ENCODE assay signal across 1 cellular context in the genomic region with DNA sequence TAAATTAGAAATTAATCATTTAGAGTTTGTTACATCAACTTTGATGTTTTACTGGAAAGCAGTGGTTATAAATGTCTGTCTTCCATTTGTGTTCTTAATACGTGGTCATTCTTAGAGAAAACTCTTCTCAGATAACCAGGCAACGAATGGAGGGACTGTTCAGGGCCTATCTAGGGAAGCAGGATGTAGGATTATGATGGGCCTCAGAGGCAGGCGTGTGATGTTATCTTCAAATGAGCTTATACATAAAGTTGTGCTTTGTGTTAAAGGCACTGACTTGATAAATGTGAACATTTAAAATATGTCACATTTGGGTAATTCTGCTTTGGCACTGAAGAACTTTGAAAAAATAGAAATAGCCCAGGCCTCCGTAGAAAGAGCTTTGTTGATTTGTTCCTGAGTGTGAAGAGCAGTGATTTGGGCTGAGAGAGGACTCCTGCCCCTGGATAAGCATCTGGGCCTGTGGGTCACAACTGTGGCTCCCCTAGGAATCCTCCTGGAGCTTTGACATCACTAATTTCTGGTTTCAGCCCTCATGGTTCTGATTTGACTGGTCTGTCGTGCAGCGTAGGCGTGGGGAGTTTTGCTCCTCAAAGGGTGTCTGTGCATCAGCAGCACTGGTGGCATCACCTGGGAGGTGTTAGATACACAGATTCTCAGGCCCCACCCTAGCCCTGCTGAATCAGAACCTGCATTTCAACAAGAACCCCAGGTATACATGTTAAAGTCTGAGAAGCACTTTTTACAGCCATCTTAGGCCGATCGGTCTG.
TF ChIP-seq lines count a peak whose summit lies in the region.

No MANE protein-coding gene starts in this region.

TF ChIP-seq in GM12878, 131 proteins besides CTCF, POLR2A, EP300 and RAD21 (continued from another document and continues in another):
- TF ChIP-seq, protein P1, sequence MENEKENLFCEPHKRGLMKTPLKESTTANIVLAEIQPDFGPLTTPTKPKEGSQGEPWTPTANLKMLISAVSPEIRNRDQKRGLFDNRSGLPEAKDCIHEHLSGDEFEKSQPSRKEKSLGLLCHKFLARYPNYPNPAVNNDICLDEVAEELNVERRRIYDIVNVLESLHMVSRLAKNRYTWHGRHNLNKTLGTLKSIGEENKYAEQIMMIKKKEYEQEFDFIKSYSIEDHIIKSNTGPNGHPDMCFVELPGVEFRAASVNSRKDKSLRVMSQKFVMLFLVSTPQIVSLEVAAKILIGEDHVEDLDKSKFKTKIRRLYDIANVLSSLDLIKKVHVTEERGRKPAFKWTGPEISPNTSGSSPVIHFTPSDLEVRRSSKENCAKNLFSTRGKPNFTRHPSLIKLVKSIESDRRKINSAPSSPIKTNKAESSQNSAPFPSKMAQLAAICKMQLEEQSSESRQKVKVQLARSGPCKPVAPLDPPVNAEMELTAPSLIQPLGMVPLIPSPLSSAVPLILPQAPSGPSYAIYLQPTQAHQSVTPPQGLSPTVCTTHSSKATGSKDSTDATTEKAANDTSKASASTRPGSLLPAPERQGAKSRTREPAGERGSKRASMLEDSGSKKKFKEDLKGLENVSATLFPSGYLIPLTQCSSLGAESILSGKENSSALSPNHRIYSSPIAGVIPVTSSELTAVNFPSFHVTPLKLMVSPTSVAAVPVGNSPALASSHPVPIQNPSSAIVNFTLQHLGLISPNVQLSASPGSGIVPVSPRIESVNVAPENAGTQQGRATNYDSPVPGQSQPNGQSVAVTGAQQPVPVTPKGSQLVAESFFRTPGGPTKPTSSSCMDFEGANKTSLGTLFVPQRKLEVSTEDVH (IDR thresholded peaks at IDR 0.05; ENCODE audit: low read depth, partially characterized antibody): no peak
- TF ChIP-seq ATF7 (IDR thresholded peaks at IDR 0.05; ENCODE audit: low read depth) (peak; percentile 76), RBBP5 (conservative IDR thresholded peaks at IDR 0.05) (no peak), NFXL1 (IDR thresholded peaks at IDR 0.05; ENCODE audit: borderline replicate concordance) (no peak), NR2C1 (IDR thresholded peaks at IDR 0.05) (no peak), ZNF622 (IDR thresholded peaks at IDR 0.05) (no peak), CBFB (IDR thresholded peaks at IDR 0.05; ENCODE audit: low read depth) (no peak), CHD2 (IDR thresholded peaks at IDR 0.05; ENCODE audit: borderline replicate concordance, low read depth, low read length) (peak; percentile 67; the same call in 1 of the 2 replicates), RUNX3 (IDR thresholded peaks at IDR 0.05; ENCODE audit: low read length) (peak; percentile 81), PML (IDR thresholded peaks at IDR 0.05; ENCODE audit: low read length) (no peak), ETV6 (conservative IDR thresholded peaks at IDR 0.05 in 1 of 2, IDR thresholded peaks at IDR 0.05 in 1 of 2; ENCODE audit: borderline replicate concordance in 1 of 2, low read depth in 1 of 2) (peak in 1 of 2 experiments; percentile 62; a peak in 1 of 4 replicates), RFX5 (IDR thresholded peaks at IDR 0.05; ENCODE audit: low read depth, low read length) (no peak), REST (IDR thresholded peaks at IDR 0.05; ENCODE audit: low read depth, low read length) (no peak), IKZF2 (IDR thresholded peaks at IDR 0.05) (peak; percentile 95 to 97), EZH2 (IDR thresholded peaks at IDR 0.05; ENCODE audit: borderline replicate concordance, control insufficient read depth, low read depth, low read length) (no peak), NBN (IDR thresholded peaks at IDR 0.05) (peak; percentile 36; the same call in 1 of the 2 replicates), IRF4 (IDR thresholded peaks at IDR 0.05; ENCODE audit: low read depth, low read length) (peak; percentile 95), ZZZ3 (IDR thresholded peaks at IDR 0.05; ENCODE audit: control insufficient read depth, insufficient read length, low read depth) (no peak), SIX5 (IDR thresholded peaks at IDR 0.05; ENCODE audit: low read depth, low read length, severe bottlenecking) (no peak), BCLAF1 (IDR thresholded peaks at IDR 0.05) (no peak), IKZF1 (conservative IDR thresholded peaks at IDR 0.05) (peak; percentile 96), ZBED1 (IDR thresholded peaks at IDR 0.05; ENCODE audit: borderline replicate concordance) (peak; percentile 58; the same call in 1 of the 2 replicates), SRF (IDR thresholded peaks at IDR 0.05; ENCODE audit: low read depth in 2 of 2, low read length in 2 of 2) (0 out of 4 replicates have a peak, but pooled peaks of 1 of the 2 experiments have one; percentile 10), RELA (IDR thresholded peaks at IDR 0.05; ENCODE audit: borderline replicate concordance, partially characterized antibody) (no peak), FOXK2 (IDR thresholded peaks at IDR 0.05) (no peak), TARDBP (IDR thresholded peaks at IDR 0.05; ENCODE audit: borderline replicate concordance) (no peak; the same call in 1 of the 2 replicates), ZSCAN29 (IDR thresholded peaks at IDR 0.05) (no peak), NKRF (conservative IDR thresholded peaks at IDR 0.05) (no peak), KDM1A (IDR thresholded peaks at IDR 0.05; ENCODE audit: borderline replicate concordance) (no peak), FOXM1 (IDR thresholded peaks at IDR 0.05; ENCODE audit: low read depth, low read length) (peak; percentile 70; the same call in 1 of the 2 replicates), GABPA (IDR thresholded peaks at IDR 0.05; ENCODE audit: low read depth) (0 out of 2 replicates have a peak, but pooled peaks have one; percentile 30)
- TF ChIP-seq, protein P2, sequence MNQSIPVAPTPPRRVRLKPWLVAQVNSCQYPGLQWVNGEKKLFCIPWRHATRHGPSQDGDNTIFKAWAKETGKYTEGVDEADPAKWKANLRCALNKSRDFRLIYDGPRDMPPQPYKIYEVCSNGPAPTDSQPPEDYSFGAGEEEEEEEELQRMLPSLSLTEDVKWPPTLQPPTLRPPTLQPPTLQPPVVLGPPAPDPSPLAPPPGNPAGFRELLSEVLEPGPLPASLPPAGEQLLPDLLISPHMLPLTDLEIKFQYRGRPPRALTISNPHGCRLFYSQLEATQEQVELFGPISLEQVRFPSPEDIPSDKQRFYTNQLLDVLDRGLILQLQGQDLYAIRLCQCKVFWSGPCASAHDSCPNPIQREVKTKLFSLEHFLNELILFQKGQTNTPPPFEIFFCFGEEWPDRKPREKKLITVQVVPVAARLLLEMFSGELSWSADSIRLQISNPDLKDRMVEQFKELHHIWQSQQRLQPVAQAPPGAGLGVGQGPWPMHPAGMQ (IDR thresholded peaks at IDR 0.05; ENCODE audit: borderline replicate concordance): no peak
- TF ChIP-seq, protein P3, sequence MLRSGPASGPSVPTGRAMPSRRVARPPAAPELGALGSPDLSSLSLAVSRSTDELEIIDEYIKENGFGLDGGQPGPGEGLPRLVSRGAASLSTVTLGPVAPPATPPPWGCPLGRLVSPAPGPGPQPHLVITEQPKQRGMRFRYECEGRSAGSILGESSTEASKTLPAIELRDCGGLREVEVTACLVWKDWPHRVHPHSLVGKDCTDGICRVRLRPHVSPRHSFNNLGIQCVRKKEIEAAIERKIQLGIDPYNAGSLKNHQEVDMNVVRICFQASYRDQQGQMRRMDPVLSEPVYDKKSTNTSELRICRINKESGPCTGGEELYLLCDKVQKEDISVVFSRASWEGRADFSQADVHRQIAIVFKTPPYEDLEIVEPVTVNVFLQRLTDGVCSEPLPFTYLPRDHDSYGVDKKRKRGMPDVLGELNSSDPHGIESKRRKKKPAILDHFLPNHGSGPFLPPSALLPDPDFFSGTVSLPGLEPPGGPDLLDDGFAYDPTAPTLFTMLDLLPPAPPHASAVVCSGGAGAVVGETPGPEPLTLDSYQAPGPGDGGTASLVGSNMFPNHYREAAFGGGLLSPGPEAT (IDR thresholded peaks at IDR 0.05; ENCODE audit: low read depth): peak; percentile 93
- TF ChIP-seq, protein P4, sequence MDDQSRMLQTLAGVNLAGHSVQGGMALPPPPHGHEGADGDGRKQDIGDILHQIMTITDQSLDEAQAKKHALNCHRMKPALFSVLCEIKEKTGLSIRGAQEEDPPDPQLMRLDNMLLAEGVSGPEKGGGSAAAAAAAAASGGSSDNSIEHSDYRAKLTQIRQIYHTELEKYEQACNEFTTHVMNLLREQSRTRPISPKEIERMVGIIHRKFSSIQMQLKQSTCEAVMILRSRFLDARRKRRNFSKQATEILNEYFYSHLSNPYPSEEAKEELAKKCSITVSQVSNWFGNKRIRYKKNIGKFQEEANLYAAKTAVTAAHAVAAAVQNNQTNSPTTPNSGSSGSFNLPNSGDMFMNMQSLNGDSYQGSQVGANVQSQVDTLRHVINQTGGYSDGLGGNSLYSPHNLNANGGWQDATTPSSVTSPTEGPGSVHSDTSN (IDR thresholded peaks at IDR 0.05; ENCODE audit: insufficient replicate concordance, low read depth, low read length): no peak
- TF ChIP-seq, protein P5, sequence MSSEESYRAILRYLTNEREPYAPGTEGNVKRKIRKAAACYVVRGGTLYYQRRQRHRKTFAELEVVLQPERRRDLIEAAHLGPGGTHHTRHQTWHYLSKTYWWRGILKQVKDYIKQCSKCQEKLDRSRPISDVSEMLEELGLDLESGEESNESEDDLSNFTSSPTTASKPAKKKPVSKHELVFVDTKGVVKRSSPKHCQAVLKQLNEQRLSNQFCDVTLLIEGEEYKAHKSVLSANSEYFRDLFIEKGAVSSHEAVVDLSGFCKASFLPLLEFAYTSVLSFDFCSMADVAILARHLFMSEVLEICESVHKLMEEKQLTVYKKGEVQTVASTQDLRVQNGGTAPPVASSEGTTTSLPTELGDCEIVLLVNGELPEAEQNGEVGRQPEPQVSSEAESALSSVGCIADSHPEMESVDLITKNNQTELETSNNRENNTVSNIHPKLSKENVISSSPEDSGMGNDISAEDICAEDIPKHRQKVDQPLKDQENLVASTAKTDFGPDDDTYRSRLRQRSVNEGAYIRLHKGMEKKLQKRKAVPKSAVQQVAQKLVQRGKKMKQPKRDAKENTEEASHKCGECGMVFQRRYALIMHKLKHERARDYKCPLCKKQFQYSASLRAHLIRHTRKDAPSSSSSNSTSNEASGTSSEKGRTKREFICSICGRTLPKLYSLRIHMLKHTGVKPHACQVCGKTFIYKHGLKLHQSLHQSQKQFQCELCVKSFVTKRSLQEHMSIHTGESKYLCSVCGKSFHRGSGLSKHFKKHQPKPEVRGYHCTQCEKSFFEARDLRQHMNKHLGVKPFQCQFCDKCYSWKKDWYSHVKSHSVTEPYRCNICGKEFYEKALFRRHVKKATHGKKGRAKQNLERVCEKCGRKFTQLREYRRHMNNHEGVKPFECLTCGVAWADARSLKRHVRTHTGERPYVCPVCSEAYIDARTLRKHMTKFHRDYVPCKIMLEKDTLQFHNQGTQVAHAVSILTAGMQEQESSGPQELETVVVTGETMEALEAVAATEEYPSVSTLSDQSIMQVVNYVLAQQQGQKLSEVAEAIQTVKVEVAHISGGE (CRISPR knock-in tag; IDR thresholded peaks at IDR 0.05): no peak
- TF ChIP-seq, protein P6, sequence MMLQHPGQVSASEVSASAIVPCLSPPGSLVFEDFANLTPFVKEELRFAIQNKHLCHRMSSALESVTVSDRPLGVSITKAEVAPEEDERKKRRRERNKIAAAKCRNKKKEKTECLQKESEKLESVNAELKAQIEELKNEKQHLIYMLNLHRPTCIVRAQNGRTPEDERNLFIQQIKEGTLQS (IDR thresholded peaks at IDR 0.05; ENCODE audit: borderline replicate concordance, extremely low read depth, low read depth, low read length): no peak
